In the genomic region with DNA sequence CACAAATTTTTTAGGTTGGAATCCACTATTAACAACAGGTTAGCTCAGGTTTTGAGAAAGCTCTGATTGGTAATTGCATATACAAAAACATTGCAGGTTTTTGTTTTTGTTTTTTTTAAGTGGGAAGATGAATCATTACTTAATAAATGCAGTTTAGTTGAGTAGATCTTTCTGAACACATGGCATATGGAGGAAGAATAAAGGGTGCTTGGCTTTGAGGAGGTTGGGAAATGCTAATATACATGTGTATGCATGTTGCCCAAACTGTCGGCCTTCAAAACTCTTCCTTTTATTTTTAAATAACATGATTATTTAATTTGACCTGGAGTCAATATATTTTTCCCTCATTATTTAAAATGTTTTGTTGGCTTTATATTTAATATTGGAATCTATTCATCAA, we compare ENCODE assay signal across 9 cellular contexts. TPM values are rescaled to one million over a fixed set of nuclear protein-coding genes. Genes with fewer than 3 reads are reported as not detected.
DNase-seq lines count a peak whose midpoint lies in the region; ATAC-seq, FAIRE-seq and TF ChIP-seq lines count a peak whose summit lies in the region.
"Had no signal": no experiment of that assay in that cellular context is flagged by ENCODE, and none has a peak within 500 bp of the region (broad histone marks: within the 10 kb centered on the region; RNA-seq: fewer than 3 reads in every experiment).

No MANE protein-coding gene starts in this region.

- intact Hi-C loops in mammary epithelial cell (cut with micrococcal nuclease) = loop anchor here (1.0 to 5.0 kb wide), 2 partner anchors 33 to 41 kb away; a partner anchor contains a TSS
- intact Hi-C loops in natural killer cell (cut with micrococcal nuclease) = loop anchor here (5.0 kb wide), 1 partner anchor 41 kb away; no protein-coding TSS in a partner anchor

- 33% methylated on average over 1 of the region's 1 CpG for WGBS in mammary epithelial cell (ENCODE audit: low coverage, missing lambda C conversion rate)

- no TSS peak for BruUV-seq in mammary epithelial cell (replicated peaks; lab: Mats Ljungman, UMichigan)

- H3K9me3 Mint-ChIP-seq in HFFc6 (peaks cover 13% of the 10 kb centered on the region), natural killer cell (peaks cover 0 to 2% of the 10 kb centered on the region in 2 donors)

- peaks cover 42% of the 10 kb centered on the region for H3K36me3 Mint-ChIP-seq in HFFc6 (ENCODE audit: low read depth)
- H3K36me3 Mint-ChIP-seq in natural killer cell = peaks cover 13% of the 10 kb centered on the region

- H3K4me1 Mint-ChIP-seq in HFFc6 (ENCODE audit: low read depth) (peaks cover 67% of the 10 kb centered on the region), natural killer cell (peaks cover 31 to 32% of the 10 kb centered on the region in 2 donors)

- peaks cover 41% of the 10 kb centered on the region for H3K4me1 ChIP-seq in mammary epithelial cell (ENCODE audit: insufficient read depth, low read length)

- H3K27me3 ChIP-seq in mammary epithelial cell (ENCODE audit: insufficient read depth, low read length) = no peaks in the 10 kb centered on the region

- in situ Hi-C loops in mammary epithelial cell (cut with MboI; ENCODE audit: low sequenced_read_pairs in 2 of 2) = no loop called here

- no peaks in the 10 kb centered on the region for H4K20me1 ChIP-seq in mammary epithelial cell (ENCODE audit: insufficient read depth, low read length)

- no peak for ATAC-seq in natural killer cell

- CTCF ChIA-PET in mammary epithelial cell (lab: Charles Lee; ENCODE audit: low non-redundant PET) = no interaction called here

- H3K27me3 Mint-ChIP-seq in HFFc6 (ENCODE audit: insufficient read depth) (no peaks in the 10 kb centered on the region), natural killer cell (ENCODE audit: low read depth in 2 of 2) (peaks cover 0 to 7% of the 10 kb centered on the region in 2 donors)

- H3K27ac Mint-ChIP-seq in HFFc6 (peak overlapping the region; percentile 75), natural killer cell (peak overlapping the region; percentile 70 to 71)

- H3K36me3 ChIP-seq in mammary epithelial cell (ENCODE audit: insufficient read depth, low read length) = peaks cover 15% of the 10 kb centered on the region

- no peak overlapping the region for H2AFZ ChIP-seq in mammary epithelial cell (ENCODE audit: low read depth, low read length)

- peak overlapping the region; percentile 52 for H3K4me3 Mint-ChIP-seq in HFFc6
- peak overlapping the region; percentile 63 for H3K4me3 Mint-ChIP-seq in natural killer cell

- no peak overlapping the region for H3K27ac ChIP-seq in mammary epithelial cell (ENCODE audit: insufficient read depth, low read depth, low read length)

- H3K4me2 ChIP-seq in mammary epithelial cell (ENCODE audit: insufficient read depth, low read depth, low read length) = peak overlapping the region; percentile 85

- FAIRE-seq in A204.1 (lab: Jason Lieb, UNC) = peak; percentile 56

- H3K4me3 ChIP-seq in mammary epithelial cell (replicated peaks in 1 of 3; ENCODE audit: insufficient read depth in 1 of 3, low read depth in 2 of 3, low read length in 3 of 3) = no peak overlapping the region

- H3K9ac ChIP-seq in mammary epithelial cell (ENCODE audit: insufficient read depth, low read length) = no peak overlapping the region

- no peak for DNase-seq in HFFc6
- DNase-seq in mammary epithelial cell = no peak
- DNase-seq in natural killer cell = no peak
- DNase-seq in MV-4-11 (lab: John Stamatoyannopoulos, UW) = no peak
- no peak for DNase-seq in NK-92 treated with Interleukin-12 subunit alpha and Interleukin-12 subunit beta, amount 100 ng/mL, for 24 hours (lab: John Stamatoyannopoulos, UW)
- no peak for DNase-seq in NCI-H187 (lab: John Stamatoyannopoulos, UW)
- no peak for DNase-seq in cortex of kidney (lab: John Stamatoyannopoulos, UW)
- DNase-seq: occipital lobe had no signal

- TF ChIP-seq CTCF in HFFc6 (IDR thresholded peaks at IDR 0.05) (no peak), mammary epithelial cell (conservative IDR thresholded peaks at IDR 0.05 in 1 of 2, IDR thresholded peaks at IDR 0.05 in 1 of 2; ENCODE audit: extremely low read depth in 1 of 2, insufficient read depth in 1 of 2, low read depth in 1 of 2, low read length in 2 of 2) (no peak), natural killer cell (IDR thresholded peaks at IDR 0.05) (no peak)

- dilution Hi-C loops in mammary epithelial cell (cut with HindIII; ENCODE audit: low sequenced_read_pairs) = no loop called here

- H3K9me3 ChIP-seq in mammary epithelial cell (replicated peaks; ENCODE audit: insufficient read depth, low read length) = no peaks in the 10 kb centered on the region

- peaks cover 38% of the 10 kb centered on the region for H3K79me2 ChIP-seq in mammary epithelial cell (ENCODE audit: insufficient read depth, low read length)

RNA-seq across cellular contexts. Expression of a gene that starts 32.8 kb away (rescaled TPM):
- total RNA-seq in HFFc6 (2021; fragmentation: NEBNext Ultra II Directional; extraction: Animal tissue kit (Norgen Biotek cat#: 25700)) = 100 to 1,000 TPM; 146 to 172 (median 158) TPM
- total RNA-seq in mammary epithelial cell (100 to 1,000 TPM in 1 of 2 donors, 10 to 100 TPM in 1; 64.7 to 110 TPM), natural killer cell (10 to 100 TPM; 40.3 to 68.3 (median 56.7) TPM)
- 33.8 TPM for polyA plus RNA-seq in mammary epithelial cell
- 57.1 TPM for polyA minus RNA-seq in mammary epithelial cell
